8 cellular contexts compared by ENCODE assay signal in the genomic region with DNA sequence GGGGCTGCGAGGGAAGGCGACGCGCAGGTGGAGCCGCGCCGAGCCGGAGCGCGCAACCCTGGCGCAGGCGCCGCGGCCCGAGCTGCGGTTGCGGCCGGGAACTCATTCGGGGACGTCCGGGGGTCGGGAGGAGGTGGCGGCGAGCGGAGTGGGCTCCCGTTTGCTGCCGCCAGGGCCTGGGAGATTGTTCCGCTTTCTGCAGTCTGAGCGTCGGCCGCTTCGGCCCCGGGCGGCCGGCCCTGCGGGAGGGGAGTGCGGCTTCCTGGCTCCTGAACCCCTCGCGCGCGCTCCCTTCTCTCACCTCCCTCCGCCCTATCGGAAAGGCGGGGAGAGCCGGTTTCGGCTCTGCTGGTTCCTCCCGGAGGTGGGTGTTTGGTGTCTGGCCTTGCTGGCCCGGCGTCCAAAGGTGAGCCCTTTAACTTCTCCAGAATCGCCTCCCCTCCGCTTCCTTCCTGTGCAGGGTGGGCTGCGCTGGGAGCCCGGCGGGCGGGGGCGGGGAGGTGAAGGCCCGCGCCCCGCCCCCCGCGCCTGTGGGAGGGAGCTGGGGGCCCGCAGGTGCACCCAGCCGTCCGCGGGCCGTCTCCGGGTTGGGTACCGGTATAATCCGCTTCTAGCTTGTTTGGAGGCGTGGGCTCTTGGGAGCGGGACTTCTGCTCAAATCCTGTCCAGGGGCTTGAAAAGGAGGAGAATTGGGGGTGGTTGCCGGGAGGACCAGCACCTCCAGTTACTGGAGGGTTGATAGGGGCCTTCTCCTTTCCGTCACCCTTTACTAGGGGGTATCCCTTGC. TPM values are rescaled to one million over a fixed set of nuclear protein-coding genes. Genes with fewer than 3 reads are reported as not detected.
DNase-seq lines count a peak whose midpoint lies in the region; ATAC-seq and TF ChIP-seq lines count a peak whose summit lies in the region.

No MANE protein-coding gene starts in this region.

- peaks cover 0 to 2% of the 10 kb centered on the region in 2 donors for H3K27me3 Mint-ChIP-seq in natural killer cell treated with Interleukin-12 subunit alpha and Interleukin-12 subunit beta and Interleukin-15 and Interleukin-18, amount 100 ng/mL, for 72 hours

- no peak for TF ChIP-seq POLR2A in erythroblast (IDR thresholded peaks at IDR 0.05; ENCODE audit: low read length)

- no peak for TF ChIP-seq CTCF in C4-2B (conservative IDR thresholded peaks at IDR 0.05)

- no peaks in the 10 kb centered on the region for H3K9me3 ChIP-seq in stomach smooth muscle (ENCODE audit: control insufficient read depth in 2 of 2, low read length in 2 of 2)

- DNase-seq in NOMO-1 (lab: John Stamatoyannopoulos, UW; ENCODE audit: unreplicated experiment in 2 of 2) = peak; percentile 77 to 80
- peak; percentile 77 for DNase-seq in activated CD8-positive, alpha-beta memory T cell treated with anti-CD3 and anti-CD28 coated beads, Interleukin-2, amount 50 U/mL, for 48 hours
- peak; percentile 71 to 84 for DNase-seq in erythroblast (lab: John Stamatoyannopoulos, UW)
- DNase-seq in natural killer cell treated with Interleukin-12 subunit alpha and Interleukin-12 subunit beta and Interleukin-15 and Interleukin-18, amount 100 ng/mL, for 72 hours (ENCODE audit: low spot score) = peak; percentile 62

- no peaks in the 10 kb centered on the region for H3K9me3 Mint-ChIP-seq in natural killer cell treated with Interleukin-12 subunit alpha and Interleukin-12 subunit beta and Interleukin-15 and Interleukin-18, amount 100 ng/mL, for 72 hours

- peak overlapping the region; percentile 70 to 86 for H3K4me3 ChIP-seq in stomach smooth muscle (ENCODE audit: low read length in 2 of 2)

- peak overlapping the region; percentile 65 to 68 for H3K9ac ChIP-seq in stomach smooth muscle (ENCODE audit: low read length in 2 of 2)

- ATAC-seq in GM19043 (IDR thresholded peaks at IDR 0.05; ENCODE audit: low read depth, unreplicated experiment) (peak; percentile 43), HG03196 (IDR thresholded peaks at IDR 0.05; ENCODE audit: unreplicated experiment) (peak; percentile 48)
- ATAC-seq in natural killer cell treated with Interleukin-12 subunit alpha and Interleukin-12 subunit beta and Interleukin-15 and Interleukin-18, amount 100 ng/mL, for 72 hours = peak; percentile 75 to 78

- H3K4me1 ChIP-seq in stomach smooth muscle (ENCODE audit: control insufficient read depth, insufficient read depth, low read length) = peaks cover 20% of the 10 kb centered on the region

- peaks cover 0 to 1% of the 10 kb centered on the region in 2 donors for H3K36me3 ChIP-seq in stomach smooth muscle (ENCODE audit: control insufficient read depth in 2 of 2, insufficient read depth in 2 of 2, low read length in 2 of 2)

- H3K36me3 Mint-ChIP-seq in natural killer cell treated with Interleukin-12 subunit alpha and Interleukin-12 subunit beta and Interleukin-15 and Interleukin-18, amount 100 ng/mL, for 72 hours = no peaks in the 10 kb centered on the region

- peaks cover 22 to 24% of the 10 kb centered on the region in 2 donors for H3K4me1 Mint-ChIP-seq in natural killer cell treated with Interleukin-12 subunit alpha and Interleukin-12 subunit beta and Interleukin-15 and Interleukin-18, amount 100 ng/mL, for 72 hours (ENCODE audit: low read depth in 2 of 2)

- H3K27ac ChIP-seq in C4-2B (peak overlapping the region; percentile 86), stomach smooth muscle (ENCODE audit: low read length) (no peak overlapping the region)

- H3K27ac Mint-ChIP-seq in natural killer cell treated with Interleukin-12 subunit alpha and Interleukin-12 subunit beta and Interleukin-15 and Interleukin-18, amount 100 ng/mL, for 72 hours = peak overlapping the region; percentile 25 to 70

- H3K27me3 ChIP-seq in stomach smooth muscle (ENCODE audit: control insufficient read depth in 1 of 2, insufficient read depth in 2 of 2, low read length in 2 of 2) = no peaks in the 10 kb centered on the region

- peak overlapping the region; percentile 88 for H3K4me3 Mint-ChIP-seq in natural killer cell treated with Interleukin-12 subunit alpha and Interleukin-12 subunit beta and Interleukin-15 and Interleukin-18, amount 100 ng/mL, for 72 hours

RNA-seq across cellular contexts. Expression of gene LRRC8D, which starts 0.7 kb away (rescaled TPM):
- total RNA-seq in natural killer cell treated with Interleukin-12 subunit alpha and Interleukin-12 subunit beta and Interleukin-15 and Interleukin-18, amount 100 ng/mL, for 72 hours = 10 to 100 TPM; 19.8 to 27.3 TPM
